ENCODE assay signal across 1 cellular context in genomic region chr11:67118801-67119576, GRCh38.
TF ChIP-seq lines count a peak whose summit lies in the region.

Gene KDM2A (plus strand): TSS chr11:67119263. CDS start chr11:67121317, 2,054 bp downstream.

TF ChIP-seq in GM12878, 131 proteins besides CTCF, POLR2A, EP300 and RAD21 (continued from another document):
- TF ChIP-seq BHLHE40 (IDR thresholded peaks at IDR 0.05; ENCODE audit: borderline replicate concordance in 1 of 2, low read depth in 2 of 2, low read length in 1 of 2) (peak; percentile 28 to 38; a peak in 2 of 4 replicates), RUNX3 (IDR thresholded peaks at IDR 0.05; ENCODE audit: low read length) (no peak), MEF2B (IDR thresholded peaks at IDR 0.05; ENCODE audit: partially characterized antibody, poor library complexity, severe bottlenecking) (no peak), CBFB (IDR thresholded peaks at IDR 0.05; ENCODE audit: low read depth) (no peak), CBX3 (IDR thresholded peaks at IDR 0.05; ENCODE audit: borderline replicate concordance, low read depth) (no peak), SUZ12 (IDR thresholded peaks at IDR 0.05; ENCODE audit: unreplicated experiment) (no peak), ZBTB40 (IDR thresholded peaks at IDR 0.05; ENCODE audit: borderline replicate concordance) (no peak), TAF1 (IDR thresholded peaks at IDR 0.05; ENCODE audit: borderline replicate concordance, low read depth, low read length) (peak; percentile 92; the same call in 1 of the 2 replicates), REST (IDR thresholded peaks at IDR 0.05; ENCODE audit: low read depth, low read length) (no peak), PBX3 (IDR thresholded peaks at IDR 0.05; ENCODE audit: insufficient replicate concordance, low read depth, low read length) (no peak), CBX5 (IDR thresholded peaks at IDR 0.05; ENCODE audit: low read depth) (no peak), PAX5 (IDR thresholded peaks at IDR 0.05; ENCODE audit: borderline replicate concordance, low read depth, low read length) (peak; percentile 33; the same call in 1 of the 2 replicates), ZZZ3 (IDR thresholded peaks at IDR 0.05; ENCODE audit: control insufficient read depth, insufficient read length, low read depth) (no peak), MTA2 (IDR thresholded peaks at IDR 0.05; ENCODE audit: low read depth) (no peak), NRF1 (conservative IDR thresholded peaks at IDR 0.05; ENCODE audit: low read depth, low read length) (peak; percentile 57), CREB1 (IDR thresholded peaks at IDR 0.05; ENCODE audit: low read depth) (peak; percentile 84), MLLT1 (IDR thresholded peaks at IDR 0.05) (no peak), POU2F2 (IDR thresholded peaks at IDR 0.05; ENCODE audit: borderline replicate concordance, low read depth, low read length) (0 out of 3 replicates have a peak, but pooled peaks have one; percentile 19)
